Comparison of ENCODE assay signal across 1 cellular context in the genomic region with DNA sequence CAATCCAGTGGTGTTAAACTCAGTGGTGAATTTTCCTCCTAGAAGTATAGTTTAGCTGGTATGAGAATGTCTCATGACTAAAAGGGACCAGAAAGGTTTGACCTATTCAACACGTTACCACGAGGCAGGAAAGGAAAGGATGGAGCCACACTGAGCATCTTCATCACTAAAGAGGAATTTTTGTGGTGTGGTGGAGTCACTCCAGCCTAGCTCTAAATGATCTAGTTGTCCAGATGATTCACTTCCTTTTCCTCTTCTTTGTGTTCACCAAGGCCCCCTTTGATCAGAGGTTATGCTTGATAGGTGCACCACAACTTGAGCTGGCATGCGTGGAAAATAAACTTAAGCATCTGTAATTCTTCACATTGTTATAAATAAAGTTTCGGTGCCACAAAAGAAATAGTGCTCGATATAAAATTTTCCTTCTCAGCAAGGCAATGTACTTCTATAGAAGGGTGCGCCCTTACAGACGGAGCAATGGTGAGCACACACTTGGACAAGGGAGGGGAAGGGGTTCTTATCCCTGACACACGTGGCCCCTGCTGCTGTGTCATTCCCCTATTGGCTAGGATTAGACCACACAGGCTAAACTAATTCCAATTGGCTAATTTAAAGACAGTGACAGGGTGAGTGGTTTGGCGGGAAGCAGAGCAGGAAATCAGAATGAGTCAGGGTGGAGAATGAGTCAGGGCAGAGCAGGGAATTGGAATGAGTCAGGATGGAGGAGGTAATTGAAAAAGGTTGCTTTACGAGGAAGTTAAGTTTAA.
TF ChIP-seq lines count a peak whose summit lies in the region.

No MANE protein-coding gene starts in this region.

TF ChIP-seq in HepG2, 621 proteins besides CTCF, POLR2A, EP300 and RAD21 (continued from another document):
- TF ChIP-seq NR2C2 (CRISPR knock-in tag; IDR thresholded peaks at IDR 0.05; ENCODE audit: borderline replicate concordance) (no peak), XBP1 (CRISPR knock-in tag; IDR thresholded peaks at IDR 0.05) (no peak), ATAD3A (CRISPR knock-in tag; IDR thresholded peaks at IDR 0.05) (no peak), ZNF724P (CRISPR knock-in tag; IDR thresholded peaks at IDR 0.05; ENCODE audit: borderline replicate concordance) (no peak)
- TF ChIP-seq, protein P1, sequence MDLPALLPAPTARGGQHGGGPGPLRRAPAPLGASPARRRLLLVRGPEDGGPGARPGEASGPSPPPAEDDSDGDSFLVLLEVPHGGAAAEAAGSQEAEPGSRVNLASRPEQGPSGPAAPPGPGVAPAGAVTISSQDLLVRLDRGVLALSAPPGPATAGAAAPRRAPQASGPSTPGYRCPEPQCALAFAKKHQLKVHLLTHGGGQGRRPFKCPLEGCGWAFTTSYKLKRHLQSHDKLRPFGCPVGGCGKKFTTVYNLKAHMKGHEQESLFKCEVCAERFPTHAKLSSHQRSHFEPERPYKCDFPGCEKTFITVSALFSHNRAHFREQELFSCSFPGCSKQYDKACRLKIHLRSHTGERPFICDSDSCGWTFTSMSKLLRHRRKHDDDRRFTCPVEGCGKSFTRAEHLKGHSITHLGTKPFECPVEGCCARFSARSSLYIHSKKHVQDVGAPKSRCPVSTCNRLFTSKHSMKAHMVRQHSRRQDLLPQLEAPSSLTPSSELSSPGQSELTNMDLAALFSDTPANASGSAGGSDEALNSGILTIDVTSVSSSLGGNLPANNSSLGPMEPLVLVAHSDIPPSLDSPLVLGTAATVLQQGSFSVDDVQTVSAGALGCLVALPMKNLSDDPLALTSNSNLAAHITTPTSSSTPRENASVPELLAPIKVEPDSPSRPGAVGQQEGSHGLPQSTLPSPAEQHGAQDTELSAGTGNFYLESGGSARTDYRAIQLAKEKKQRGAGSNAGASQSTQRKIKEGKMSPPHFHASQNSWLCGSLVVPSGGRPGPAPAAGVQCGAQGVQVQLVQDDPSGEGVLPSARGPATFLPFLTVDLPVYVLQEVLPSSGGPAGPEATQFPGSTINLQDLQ (CRISPR knock-in tag; IDR thresholded peaks at IDR 0.05), result no peak
- TF ChIP-seq, protein P2, sequence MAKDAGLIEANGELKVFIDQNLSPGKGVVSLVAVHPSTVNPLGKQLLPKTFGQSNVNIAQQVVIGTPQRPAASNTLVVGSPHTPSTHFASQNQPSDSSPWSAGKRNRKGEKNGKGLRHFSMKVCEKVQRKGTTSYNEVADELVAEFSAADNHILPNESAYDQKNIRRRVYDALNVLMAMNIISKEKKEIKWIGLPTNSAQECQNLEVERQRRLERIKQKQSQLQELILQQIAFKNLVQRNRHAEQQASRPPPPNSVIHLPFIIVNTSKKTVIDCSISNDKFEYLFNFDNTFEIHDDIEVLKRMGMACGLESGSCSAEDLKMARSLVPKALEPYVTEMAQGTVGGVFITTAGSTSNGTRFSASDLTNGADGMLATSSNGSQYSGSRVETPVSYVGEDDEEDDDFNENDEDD (CRISPR knock-in tag; IDR thresholded peaks at IDR 0.05; ENCODE audit: borderline replicate concordance), result 0 out of 2 replicates have a peak, but pooled peaks have one; percentile 24
- TF ChIP-seq, protein P3, sequence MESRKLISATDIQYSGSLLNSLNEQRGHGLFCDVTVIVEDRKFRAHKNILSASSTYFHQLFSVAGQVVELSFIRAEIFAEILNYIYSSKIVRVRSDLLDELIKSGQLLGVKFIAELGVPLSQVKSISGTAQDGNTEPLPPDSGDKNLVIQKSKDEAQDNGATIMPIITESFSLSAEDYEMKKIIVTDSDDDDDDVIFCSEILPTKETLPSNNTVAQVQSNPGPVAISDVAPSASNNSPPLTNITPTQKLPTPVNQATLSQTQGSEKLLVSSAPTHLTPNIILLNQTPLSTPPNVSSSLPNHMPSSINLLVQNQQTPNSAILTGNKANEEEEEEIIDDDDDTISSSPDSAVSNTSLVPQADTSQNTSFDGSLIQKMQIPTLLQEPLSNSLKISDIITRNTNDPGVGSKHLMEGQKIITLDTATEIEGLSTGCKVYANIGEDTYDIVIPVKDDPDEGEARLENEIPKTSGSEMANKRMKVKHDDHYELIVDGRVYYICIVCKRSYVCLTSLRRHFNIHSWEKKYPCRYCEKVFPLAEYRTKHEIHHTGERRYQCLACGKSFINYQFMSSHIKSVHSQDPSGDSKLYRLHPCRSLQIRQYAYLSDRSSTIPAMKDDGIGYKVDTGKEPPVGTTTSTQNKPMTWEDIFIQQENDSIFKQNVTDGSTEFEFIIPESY (CRISPR knock-in tag; IDR thresholded peaks at IDR 0.05), result peak; percentile 51; the same call in 1 of the 2 replicates
